In the genomic region with DNA sequence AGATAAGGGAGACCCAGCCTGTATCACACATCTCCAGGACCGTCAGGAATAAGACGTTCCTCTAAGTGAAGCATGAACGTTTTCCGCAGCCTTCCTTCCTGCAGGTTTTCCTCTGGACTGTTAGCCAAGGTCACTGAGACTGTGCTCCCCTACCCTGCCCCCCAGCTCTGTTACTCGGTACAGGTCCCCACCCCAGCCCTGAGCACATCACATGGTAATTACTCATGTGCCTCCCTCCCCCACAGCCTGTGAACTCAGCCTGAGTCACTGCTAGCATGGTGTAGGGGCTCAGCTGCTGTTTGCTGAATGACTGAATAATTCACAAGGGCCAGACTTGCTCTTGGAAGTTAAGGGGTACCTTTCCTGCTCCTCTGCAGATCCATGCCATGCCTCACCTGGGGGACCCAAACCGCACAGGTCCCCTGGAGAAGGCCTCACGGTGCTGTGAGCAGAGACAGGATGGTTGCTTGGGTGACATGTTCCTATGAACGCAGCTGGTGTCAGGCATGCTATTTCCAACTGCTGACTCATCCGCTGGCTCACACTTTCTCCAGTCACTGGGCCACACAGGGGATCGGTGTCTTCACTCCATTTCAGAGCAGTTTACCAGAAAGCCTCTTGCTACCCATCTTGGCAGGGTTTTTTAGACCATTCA, we compare ENCODE assay signal across 8 cellular contexts.
DNase-seq lines count a peak whose midpoint lies in the region; ATAC-seq and TF ChIP-seq lines count a peak whose summit lies in the region.

No MANE protein-coding gene starts in this region.

- no peaks in the 10 kb centered on the region for H3K27me3 ChIP-seq in dorsolateral prefrontal cortex

- TF ChIP-seq RAD21 in Ishikawa (IDR thresholded peaks at IDR 0.05; ENCODE audit: low read depth), result no peak

- H3K27ac Mint-ChIP-seq in activated CD4-positive, alpha-beta T cell treated with anti-CD3 and anti-CD28 coated beads, Interleukin-2, amount 10 ng/mL, durations not matched to agents 7 days and 5 days, result peak overlapping the region; percentile 76

- DNase-seq in EH (ENCODE audit: low read depth) (peak; percentile 96), dorsolateral prefrontal cortex (peak; percentile 31 to 91 (median 79)), middle frontal gyrus (ENCODE audit: extremely low spot score, low spot score) (peak; percentile 49), NCI-H82 (lab: John Stamatoyannopoulos, UW) (no peak)
- peak; percentile 39 for DNase-seq in activated CD4-positive, alpha-beta T cell treated with anti-CD3 and anti-CD28 coated beads, Interleukin-2, amount 10 ng/mL, durations not matched to agents 7 days and 5 days
- DNase-seq in stimulated activated CD8-positive, alpha-beta memory T cell treated with anti-CD3 and anti-CD28 coated beads, Interleukin-4, amount 100 ng/mL, for 48 hours, result peak; percentile 84

- peak; percentile 20; the same call in 1 of the 2 replicates for TF ChIP-seq EP300 in Ishikawa (IDR thresholded peaks at IDR 0.05; ENCODE audit: borderline replicate concordance)

- H3K4me3 ChIP-seq in dorsolateral prefrontal cortex, result peak overlapping the region in 2 of 59 donors; percentile 5 to 15

- TF ChIP-seq CTCF in dorsolateral prefrontal cortex (IDR thresholded peaks at IDR 0.05 in 54 of 56, conservative IDR thresholded peaks at IDR 0.05 in 2 of 56; ENCODE audit: low read depth in 1 of 56, partially characterized antibody in 56 of 56), result no peak

- ATAC-seq in HG02938 (IDR thresholded peaks at IDR 0.05; ENCODE audit: unreplicated experiment), result no peak

- H3K36me3 Mint-ChIP-seq in activated CD4-positive, alpha-beta T cell treated with anti-CD3 and anti-CD28 coated beads, Interleukin-2, amount 10 ng/mL, durations not matched to agents 7 days and 5 days (ENCODE audit: low read depth), result peaks cover 4% of the 10 kb centered on the region

- H3K27me3 Mint-ChIP-seq in activated CD4-positive, alpha-beta T cell treated with anti-CD3 and anti-CD28 coated beads, Interleukin-2, amount 10 ng/mL, durations not matched to agents 7 days and 5 days, result no peaks in the 10 kb centered on the region

- CTCF ChIA-PET in activated CD4-positive, alpha-beta T cell treated with anti-CD3 and anti-CD28 coated beads, Interleukin-2, amount 10 ng/mL, durations not matched to agents 7 days and 5 days (lab: Charles Lee), result interaction anchor here (0.7 to 10.2 kb wide), 7 partner anchors 9 to 205 kb away, joined by 3 to 61 read pairs (median 3); no protein-coding TSS in a partner anchor

- intact Hi-C loops in dorsolateral prefrontal cortex (cut with DNase I), result no loop called here

- no peaks in the 10 kb centered on the region for H3K9me3 Mint-ChIP-seq in activated CD4-positive, alpha-beta T cell treated with anti-CD3 and anti-CD28 coated beads, Interleukin-2, amount 10 ng/mL, durations not matched to agents 7 days and 5 days

- no peak overlapping the region for H3K4me3 Mint-ChIP-seq in activated CD4-positive, alpha-beta T cell treated with anti-CD3 and anti-CD28 coated beads, Interleukin-2, amount 10 ng/mL, durations not matched to agents 7 days and 5 days

- peak overlapping the region in 58 of 59 donors; percentile 25 to 94 (median 78) for H3K27ac ChIP-seq in dorsolateral prefrontal cortex

- H3K4me1 Mint-ChIP-seq in activated CD4-positive, alpha-beta T cell treated with anti-CD3 and anti-CD28 coated beads, Interleukin-2, amount 10 ng/mL, durations not matched to agents 7 days and 5 days, result peaks cover 63% of the 10 kb centered on the region

- POLR2A ChIA-PET in activated CD4-positive, alpha-beta T cell treated with anti-CD3 and anti-CD28 coated beads, Interleukin-2, amount 10 ng/mL, durations not matched to agents 7 days and 5 days (lab: Charles Lee), result interaction anchor here (0.7 kb wide), 1 partner anchor 1129 kb away, joined by 3 read pairs; no protein-coding TSS in a partner anchor

TF ChIP-seq in Ishikawa, 13 proteins besides CTCF, POLR2A, EP300 and RAD21:
- TF ChIP-seq CREB1 (IDR thresholded peaks at IDR 0.05; ENCODE audit: low read depth), result no peak
- peak; percentile 69; the same call in 1 of the 2 replicates for TF ChIP-seq TCF12 (IDR thresholded peaks at IDR 0.05; ENCODE audit: low read depth)
- TF ChIP-seq, protein P1, sequence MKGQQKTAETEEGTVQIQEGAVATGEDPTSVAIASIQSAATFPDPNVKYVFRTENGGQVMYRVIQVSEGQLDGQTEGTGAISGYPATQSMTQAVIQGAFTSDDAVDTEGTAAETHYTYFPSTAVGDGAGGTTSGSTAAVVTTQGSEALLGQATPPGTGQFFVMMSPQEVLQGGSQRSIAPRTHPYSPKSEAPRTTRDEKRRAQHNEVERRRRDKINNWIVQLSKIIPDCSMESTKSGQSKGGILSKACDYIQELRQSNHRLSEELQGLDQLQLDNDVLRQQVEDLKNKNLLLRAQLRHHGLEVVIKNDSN (IDR thresholded peaks at IDR 0.05), result 0 out of 2 replicates have a peak, but pooled peaks have one; percentile 21
